Comparison of ENCODE assay signal across 8 cellular contexts in genomic region chr12:13941258-13942249, GRCh38. TPM values are rescaled to one million over a fixed set of nuclear protein-coding genes. Genes with fewer than 3 reads are reported as not detected.
A peak's percentile ranks its signal among the peaks of the same experiment; 100 is the strongest.
DNase-seq lines count a peak whose midpoint lies in the region; ATAC-seq, FAIRE-seq and TF ChIP-seq lines count a peak whose summit lies in the region.

No MANE protein-coding gene starts in this region.

- peak overlapping the region in 1 of 2 donors; percentile 48 for H3K9ac ChIP-seq in kidney (ENCODE audit: low read length in 2 of 2)

- intact Hi-C loops in kidney (cut with DNase I) (no loop called here), posterior cingulate gyrus (cut with DNase I) (no loop called here)

- H3K27ac ChIP-seq in kidney (ENCODE audit: low read depth in 2 of 2, low read length in 2 of 2), result peak overlapping the region; percentile 53 to 73

- no peak for ATAC-seq in activated T-cell treated with anti-CD3 and anti-CD28 coated beads, Interleukin-2, amount 50 U/mL, for 4 hours

- no peaks in the 10 kb centered on the region for H3K4me1 Mint-ChIP-seq in activated T-cell treated with anti-CD3 and anti-CD28 coated beads, Interleukin-2, amount 50 U/mL, for 4 hours (ENCODE audit: low read depth)

- no peaks in the 10 kb centered on the region for H3K9me3 ChIP-seq in kidney (ENCODE audit: control insufficient read depth in 1 of 2, low read length in 2 of 2)

- CTCF ChIA-PET in HEK293T (lab: Yijun Ruan, JAX), result interaction anchor here (0.7 to 2.0 kb wide), 9 partner anchors 10 to 686 kb away, joined by 3 to 7 read pairs (median 4); no protein-coding TSS in a partner anchor

- H3K4me3 ChIP-seq in kidney (ENCODE audit: low read length in 2 of 2), result peak overlapping the region in 1 of 2 donors; percentile 15

- TF ChIP-seq CTCF in kidney (IDR thresholded peaks at IDR 0.05; ENCODE audit: borderline replicate concordance, extremely low read depth, insufficient read depth), result peak; percentile 51

- peaks cover 5 to 14% of the 10 kb centered on the region in 2 donors for H3K4me1 ChIP-seq in kidney (ENCODE audit: control insufficient read depth in 1 of 2, insufficient read depth in 1 of 2, low read depth in 1 of 2, low read length in 2 of 2)

- no peaks in the 10 kb centered on the region for H3K36me3 Mint-ChIP-seq in activated T-cell treated with anti-CD3 and anti-CD28 coated beads, Interleukin-2, amount 50 U/mL, for 4 hours (ENCODE audit: insufficient read depth)

- peak; percentile 93 for FAIRE-seq in kidney (lab: Jason Lieb, UNC)

- no peaks in the 10 kb centered on the region for H3K36me3 ChIP-seq in kidney (ENCODE audit: control insufficient read depth in 1 of 2, insufficient read depth in 2 of 2, low read length in 2 of 2)

- peaks cover 8% of the 10 kb centered on the region for H3K9me3 Mint-ChIP-seq in activated T-cell treated with anti-CD3 and anti-CD28 coated beads, Interleukin-2, amount 50 U/mL, for 4 hours

- peaks cover 22% of the 10 kb centered on the region for H3K27me3 Mint-ChIP-seq in activated T-cell treated with anti-CD3 and anti-CD28 coated beads, Interleukin-2, amount 50 U/mL, for 4 hours (ENCODE audit: low read depth)

- DNase-seq in activated T-cell treated with anti-CD3 and anti-CD28 coated beads, Interleukin-2, amount 50 U/mL, for 48 hours, result peak; percentile 18
- DNase-seq in activated T-cell treated with anti-CD3 and anti-CD28 coated beads, Interleukin-2, amount 50 U/mL, for 4 hours, result no peak
- DNase-seq in HEK293T (ENCODE audit: extremely low spot score) (peak; percentile 52), NCI-H128 (lab: John Stamatoyannopoulos, UW; ENCODE audit: unreplicated experiment) (peak; percentile 60), amniotic epithelial cell (ENCODE audit: low read depth) (peak; percentile 5), kidney (no peak), posterior cingulate gyrus (no peak), GDM1 (lab: John Stamatoyannopoulos, UW) (no peak)

- POLR2A ChIA-PET in HEK293T (lab: Yijun Ruan, JAX), result no interaction called here

- H3K4me3 Mint-ChIP-seq in activated T-cell treated with anti-CD3 and anti-CD28 coated beads, Interleukin-2, amount 50 U/mL, for 4 hours, result no peak overlapping the region

TF ChIP-seq in HEK293T, 16 proteins besides CTCF, POLR2A, EP300 and RAD21:
- no peak for TF ChIP-seq TARDBP (IDR thresholded peaks at IDR 0.05)
- no peak for TF ChIP-seq FOXM1 (IDR thresholded peaks at IDR 0.05; ENCODE audit: borderline replicate concordance)
- no peak for TF ChIP-seq FOXA1 (IDR thresholded peaks at IDR 0.05)
- TF ChIP-seq ARNT (IDR thresholded peaks at IDR 0.05), result no peak
- TF ChIP-seq SP1 (IDR thresholded peaks at IDR 0.05), result no peak
- TF ChIP-seq SUZ12 (IDR thresholded peaks at IDR 0.05), result no peak
- no peak for TF ChIP-seq ZNF384 (IDR thresholded peaks at IDR 0.05)
- no peak for TF ChIP-seq NFRKB (IDR thresholded peaks at IDR 0.05)
- no peak for TF ChIP-seq LEF1 (IDR thresholded peaks at IDR 0.05; ENCODE audit: borderline replicate concordance)
- TF ChIP-seq L3MBTL2 (conservative IDR thresholded peaks at IDR 0.05), result no peak
- no peak for TF ChIP-seq FOXK2 (IDR thresholded peaks at IDR 0.05)
- TF ChIP-seq PKNOX1 (IDR thresholded peaks at IDR 0.05), result no peak

RNA-seq across cellular contexts. Expression of gene GRIN2B, which starts 39.8 kb away (rescaled TPM):
- total RNA-seq in activated T-cell treated with anti-CD3 and anti-CD28 coated beads, Interleukin-2, amount 50 U/mL, for 4 hours, result not detected
- 0.63 TPM for total RNA-seq in kidney
- 0.26 TPM for polyA plus RNA-seq in kidney (ENCODE audit: insufficient read depth, low read depth, low replicate concordance)

Comparison
In these comparisons a context has a peak if more than half of its experiments do, and no peak if none do; other contexts are left out.
1. DNase-seq: peak in activated T-cell treated with anti-CD3 and anti-CD28 coated beads, Interleukin-2, amount 50 U/mL, for 48 hours (2 of 2), HEK293T (single experiment), NCI-H128 (single experiment) and amniotic epithelial cell (single experiment); none in activated T-cell treated with anti-CD3 and anti-CD28 coated beads, Interleukin-2, amount 50 U/mL, for 4 hours (single experiment), kidney (single experiment), posterior cingulate gyrus (0 of 10) and GDM1 (single experiment).